1 cellular context compared by ENCODE assay signal in the genomic region with DNA sequence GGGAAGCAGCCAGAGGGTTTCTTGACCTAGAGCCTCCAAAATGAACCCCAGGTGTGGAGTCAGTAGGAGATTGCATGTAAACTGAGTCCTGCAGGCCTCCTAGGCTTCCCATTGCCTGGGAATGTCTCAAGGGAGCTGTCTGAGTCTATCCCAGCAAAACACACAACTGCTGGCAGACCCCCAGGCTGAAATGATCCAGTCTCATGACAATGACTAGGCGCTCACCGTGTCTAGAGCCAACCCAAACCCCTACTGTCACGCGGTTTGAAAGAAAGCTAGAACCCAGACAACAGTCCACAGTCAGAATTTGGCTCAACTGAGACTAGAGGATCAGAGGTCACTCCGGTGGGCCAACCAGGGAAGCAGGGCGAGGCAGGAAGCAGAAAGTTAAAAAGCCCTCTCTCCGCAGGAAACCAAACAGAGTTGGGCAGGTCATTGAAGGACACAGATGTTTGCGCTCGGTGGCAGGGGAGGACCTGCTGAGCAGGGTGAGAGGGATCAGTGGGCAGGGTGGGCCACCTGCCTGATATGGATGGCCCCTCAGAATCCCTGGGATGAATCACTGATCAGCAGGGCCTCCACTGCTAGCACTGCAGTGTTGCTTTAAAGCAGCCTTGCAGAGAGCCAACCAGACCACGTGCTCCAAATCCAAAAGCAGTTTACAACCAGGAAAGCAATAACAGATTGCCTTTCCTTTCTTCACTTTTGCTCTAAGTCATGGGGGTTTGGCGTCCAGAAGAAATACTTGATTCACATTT.
A peak's percentile ranks its signal among the peaks of the same experiment; 100 is the strongest.
TF ChIP-seq lines count a peak whose summit lies in the region.

No MANE protein-coding gene starts in this region.

TF ChIP-seq in HepG2, 621 proteins besides CTCF, POLR2A, EP300 and RAD21 (continued from another document and continues in another):
- TF ChIP-seq, protein P1, sequence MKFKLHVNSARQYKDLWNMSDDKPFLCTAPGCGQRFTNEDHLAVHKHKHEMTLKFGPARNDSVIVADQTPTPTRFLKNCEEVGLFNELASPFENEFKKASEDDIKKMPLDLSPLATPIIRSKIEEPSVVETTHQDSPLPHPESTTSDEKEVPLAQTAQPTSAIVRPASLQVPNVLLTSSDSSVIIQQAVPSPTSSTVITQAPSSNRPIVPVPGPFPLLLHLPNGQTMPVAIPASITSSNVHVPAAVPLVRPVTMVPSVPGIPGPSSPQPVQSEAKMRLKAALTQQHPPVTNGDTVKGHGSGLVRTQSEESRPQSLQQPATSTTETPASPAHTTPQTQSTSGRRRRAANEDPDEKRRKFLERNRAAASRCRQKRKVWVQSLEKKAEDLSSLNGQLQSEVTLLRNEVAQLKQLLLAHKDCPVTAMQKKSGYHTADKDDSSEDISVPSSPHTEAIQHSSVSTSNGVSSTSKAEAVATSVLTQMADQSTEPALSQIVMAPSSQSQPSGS (CRISPR knock-in tag; IDR thresholded peaks at IDR 0.05), result peak; percentile 57; the same call in 1 of the 2 replicates
- TF ChIP-seq, protein P2, sequence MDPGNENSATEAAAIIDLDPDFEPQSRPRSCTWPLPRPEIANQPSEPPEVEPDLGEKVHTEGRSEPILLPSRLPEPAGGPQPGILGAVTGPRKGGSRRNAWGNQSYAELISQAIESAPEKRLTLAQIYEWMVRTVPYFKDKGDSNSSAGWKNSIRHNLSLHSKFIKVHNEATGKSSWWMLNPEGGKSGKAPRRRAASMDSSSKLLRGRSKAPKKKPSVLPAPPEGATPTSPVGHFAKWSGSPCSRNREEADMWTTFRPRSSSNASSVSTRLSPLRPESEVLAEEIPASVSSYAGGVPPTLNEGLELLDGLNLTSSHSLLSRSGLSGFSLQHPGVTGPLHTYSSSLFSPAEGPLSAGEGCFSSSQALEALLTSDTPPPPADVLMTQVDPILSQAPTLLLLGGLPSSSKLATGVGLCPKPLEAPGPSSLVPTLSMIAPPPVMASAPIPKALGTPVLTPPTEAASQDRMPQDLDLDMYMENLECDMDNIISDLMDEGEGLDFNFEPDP (CRISPR knock-in tag; conservative IDR thresholded peaks at IDR 0.05), result 0 out of 2 replicates have a peak, but pooled peaks have one; percentile 47
- TF ChIP-seq TRIM22 (IDR thresholded peaks at IDR 0.05), result no peak
- peak; percentile 56 for TF ChIP-seq IRF2 (CRISPR knock-in tag; IDR thresholded peaks at IDR 0.05)
- peak; percentile 34; the same call in 1 of the 2 replicates for TF ChIP-seq ZHX2 (IDR thresholded peaks at IDR 0.05; ENCODE audit: low read depth)
- peak; percentile 47; the same call in 1 of the 2 replicates for TF ChIP-seq ZHX2 (CRISPR knock-in tag; IDR thresholded peaks at IDR 0.05; ENCODE audit: borderline replicate concordance)
- peak; percentile 24; the same call in 1 of the 2 replicates for TF ChIP-seq ZNF451 (CRISPR knock-in tag; IDR thresholded peaks at IDR 0.05)
- TF ChIP-seq ZNF704 (CRISPR knock-in tag; IDR thresholded peaks at IDR 0.05; ENCODE audit: borderline replicate concordance), result no peak
- TF ChIP-seq MAF1 (CRISPR knock-in tag; IDR thresholded peaks at IDR 0.05; ENCODE audit: borderline replicate concordance), result peak; percentile 40; the same call in 1 of the 2 replicates
- no peak for TF ChIP-seq KLF16 (CRISPR knock-in tag; IDR thresholded peaks at IDR 0.05)
- TF ChIP-seq ZSCAN21 (CRISPR knock-in tag; IDR thresholded peaks at IDR 0.05; ENCODE audit: borderline replicate concordance), result 0 out of 2 replicates have a peak, but pooled peaks have one; percentile 46
- no peak for TF ChIP-seq ZNF460 (CRISPR knock-in tag; IDR thresholded peaks at IDR 0.05; ENCODE audit: borderline replicate concordance)
- TF ChIP-seq EED (CRISPR knock-in tag; IDR thresholded peaks at IDR 0.05), result 0 out of 2 replicates have a peak, but pooled peaks have one; percentile 53
- TF ChIP-seq PBX2 (CRISPR knock-in tag; IDR thresholded peaks at IDR 0.05), result no peak
- no peak for TF ChIP-seq ZNF318 (CRISPR knock-in tag; IDR thresholded peaks at IDR 0.05)
- TF ChIP-seq SOX13 (IDR thresholded peaks at IDR 0.05), result no peak
- peak in 1 of 2 experiments; percentile 82; a peak in 2 of 4 replicates for TF ChIP-seq SOX13 (CRISPR knock-in tag; conservative IDR thresholded peaks at IDR 0.05 in 1 of 2, IDR thresholded peaks at IDR 0.05 in 1 of 2)
- TF ChIP-seq ZNF333 (CRISPR knock-in tag; IDR thresholded peaks at IDR 0.05; ENCODE audit: borderline replicate concordance), result no peak
- no peak for TF ChIP-seq ZNF281 (CRISPR knock-in tag; IDR thresholded peaks at IDR 0.05; ENCODE audit: borderline replicate concordance)
- no peak for TF ChIP-seq ZNF10 (CRISPR knock-in tag; IDR thresholded peaks at IDR 0.05; ENCODE audit: borderline replicate concordance, low read depth)
- TF ChIP-seq ZNF260 (CRISPR knock-in tag; IDR thresholded peaks at IDR 0.05; ENCODE audit: borderline replicate concordance, low read depth), result no peak
- no peak for TF ChIP-seq ZNF83 (CRISPR knock-in tag; IDR thresholded peaks at IDR 0.05; ENCODE audit: borderline replicate concordance)
- no peak for TF ChIP-seq FIP1L1 (IDR thresholded peaks at IDR 0.05; ENCODE audit: borderline replicate concordance, insufficient read depth, low read depth, low read length)
